ENCODE assay signal across 6 cellular contexts in genomic region chr11:126268361-126268707, GRCh38. TPM values are rescaled to one million over a fixed set of nuclear protein-coding genes. Genes with fewer than 3 reads are reported as not detected.
DNase-seq lines count a peak whose midpoint lies in the region; ATAC-seq and TF ChIP-seq lines count a peak whose summit lies in the region.

No MANE protein-coding gene starts in this region.

- H3K27ac ChIP-seq in BLaER1 (peak overlapping the region; percentile 92), skin epidermis (peak overlapping the region; percentile 77 to 98 (median 94))

- H3K9ac ChIP-seq in BLaER1, result peak overlapping the region; percentile 94

- TF ChIP-seq CTCF in endothelial cell (IDR thresholded peaks at IDR 0.05; ENCODE audit: unreplicated experiment), result no peak

- H3K4me3 ChIP-seq in BLaER1 (peak overlapping the region; percentile 84), skin epidermis (peak overlapping the region; percentile 69 to 92 (median 86))

- peak; percentile 3 for ATAC-seq in HG03342 (IDR thresholded peaks at IDR 0.05; ENCODE audit: unreplicated experiment)

- H3K27me3 Mint-ChIP-seq in endothelial cell (ENCODE audit: unreplicated experiment), result peaks cover 11% of the 10 kb centered on the region

- H4K20me1 ChIP-seq in BLaER1, result peaks cover 6% of the 10 kb centered on the region; the same call in 1 of the 2 replicates

- H3K4me3 Mint-ChIP-seq in endothelial cell (ENCODE audit: unreplicated experiment), result peak overlapping the region; percentile 97

- peaks cover 50% of the 10 kb centered on the region for H3K36me3 Mint-ChIP-seq in endothelial cell (ENCODE audit: low read depth, unreplicated experiment)

- H3K4me2 ChIP-seq in BLaER1, result peak overlapping the region; percentile 90

- peaks cover 24% of the 10 kb centered on the region for H3K4me1 ChIP-seq in BLaER1

- H3K27ac Mint-ChIP-seq in endothelial cell (ENCODE audit: unreplicated experiment), result peak overlapping the region; percentile 99

- no peaks in the 10 kb centered on the region for H3K9me3 ChIP-seq in BLaER1

- peaks cover 47% of the 10 kb centered on the region for H3K4me1 Mint-ChIP-seq in endothelial cell (ENCODE audit: unreplicated experiment)

- peak; percentile 20 for DNase-seq in endothelial cell (ENCODE audit: low spot score)
- DNase-seq in kidney glomerular epithelial cell (lab: John Stamatoyannopoulos, UW), result no peak
- no peak for DNase-seq in NCI-H345 treated with DMSO at 0.1 percent for 48 hours (lab: John Stamatoyannopoulos, UW; ENCODE audit: unreplicated experiment)

- H3K9me3 Mint-ChIP-seq in endothelial cell (ENCODE audit: unreplicated experiment), result no peaks in the 10 kb centered on the region

- H3K27me3 ChIP-seq in BLaER1, result no peaks in the 10 kb centered on the region

- H3K36me3 ChIP-seq in BLaER1, result peaks cover 65% of the 10 kb centered on the region

RNA-seq across cellular contexts. Expression of gene SRPRA, which starts 0.4 kb away (rescaled TPM):
- 54.8 TPM for total RNA-seq in endothelial cell (ENCODE audit: unreplicated experiment)

RNA-seq across cellular contexts. Expression of gene FOXRED1, which starts 0.6 kb away (rescaled TPM):
- total RNA-seq in endothelial cell (ENCODE audit: unreplicated experiment), result 35.8 TPM

RNA-seq across cellular contexts. Expression of gene TIRAP, which starts 14.6 kb away (rescaled TPM):
- total RNA-seq in endothelial cell (ENCODE audit: unreplicated experiment), result 12.4 TPM

RNA-seq across cellular contexts. Expression of gene DCPS, which starts 35.5 kb away (rescaled TPM):
- 11.3 TPM for total RNA-seq in endothelial cell (ENCODE audit: unreplicated experiment)

RNA-seq across cellular contexts. Expression of gene FAM118B, which starts 56.8 kb away (rescaled TPM):
- 48.1 TPM for total RNA-seq in endothelial cell (ENCODE audit: unreplicated experiment)
